ENCODE assay signal across 14 cellular contexts in the genomic region with DNA sequence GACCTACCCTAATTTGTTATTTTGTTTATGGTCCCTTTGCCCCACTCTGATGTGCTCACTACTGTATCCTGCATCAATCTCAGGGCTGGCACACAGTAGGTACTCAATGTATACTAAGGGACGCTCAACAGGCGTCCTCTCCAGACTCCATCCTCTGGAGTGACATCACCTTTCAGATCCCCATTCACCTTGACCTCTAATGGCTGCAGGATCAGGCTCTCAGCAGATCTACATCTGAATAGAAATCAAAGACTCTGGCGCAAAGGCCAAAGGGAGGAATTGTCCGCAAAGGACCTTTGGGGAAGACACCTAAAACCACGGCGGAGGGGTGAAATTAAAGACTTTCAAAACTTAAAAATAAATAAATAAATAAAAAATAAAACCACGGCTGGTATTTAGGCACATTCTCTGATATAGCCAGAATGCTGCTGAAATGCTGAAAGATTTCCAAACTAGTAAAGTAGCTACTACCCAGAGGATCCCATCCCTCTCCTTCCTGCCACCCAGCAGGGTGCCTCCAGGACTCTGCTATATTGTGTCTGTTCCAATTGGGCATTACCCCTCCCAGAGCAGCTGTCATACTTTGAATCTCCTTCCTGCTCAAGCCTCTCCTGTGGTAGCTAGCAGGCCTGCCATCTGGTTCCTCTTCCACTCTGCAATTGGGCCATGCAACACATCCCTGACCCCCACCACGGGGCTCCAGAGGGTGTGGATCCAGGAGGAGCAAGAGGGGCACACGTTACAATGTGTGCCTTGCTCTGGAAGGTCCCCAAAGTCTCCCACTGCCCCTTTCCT. TPM values are rescaled to one million over a fixed set of nuclear protein-coding genes. Genes with fewer than 3 reads are reported as not detected.
DNase-seq lines count a peak whose midpoint lies in the region; ATAC-seq and TF ChIP-seq lines count a peak whose summit lies in the region.
"Had no signal": no experiment of that assay in that cellular context is flagged by ENCODE, and none has a peak within 500 bp of the region (broad histone marks: within the 10 kb centered on the region; RNA-seq: fewer than 3 reads in every experiment).

No MANE protein-coding gene starts in this region.

- no peaks in the 10 kb centered on the region for H3K9me3 ChIP-seq in aorta (ENCODE audit: control insufficient read depth, low read length)
- H3K9me3 ChIP-seq in ascending aorta, result no peaks in the 10 kb centered on the region
- H3K9me3 ChIP-seq: ovary had no signal

- peaks cover 39% of the 10 kb centered on the region for H3K27me3 Mint-ChIP-seq in glutamatergic neuron (ENCODE audit: unreplicated experiment)
- H3K27me3 Mint-ChIP-seq in activated T-helper 2 cell treated with anti-CD3 and anti-CD28 coated beads, Interferon-gamma antibody, Interleukin-2, Interleukin-4, amounts not matched to agents 10 μg/mL and 5 μg/mL and 100 μg/mL, durations not matched to agents 14 hours and 24 hours and 36 hours (ENCODE audit: low read depth), result peaks cover under 1% of the 10 kb centered on the region

- H3K4me1 ChIP-seq in aorta (ENCODE audit: control insufficient read depth in 1 of 2, insufficient read depth in 2 of 2, low read length in 2 of 2), result peaks cover 0 to 1% of the 10 kb centered on the region in 2 donors
- H3K4me1 ChIP-seq in ascending aorta, result peaks cover 0 to 3% of the 10 kb centered on the region in 2 donors

- TF ChIP-seq CTCF in glutamatergic neuron (IDR thresholded peaks at IDR 0.05; ENCODE audit: partially characterized antibody, unreplicated experiment) (no peak), ascending aorta (IDR thresholded peaks at IDR 0.05) (no peak)

- peak overlapping the region; percentile 95 for H3K27ac Mint-ChIP-seq in glutamatergic neuron (ENCODE audit: unreplicated experiment)
- H3K27ac Mint-ChIP-seq in activated T-helper 2 cell treated with anti-CD3 and anti-CD28 coated beads, Interferon-gamma antibody, Interleukin-2, Interleukin-4, amounts not matched to agents 10 μg/mL and 5 μg/mL and 100 μg/mL, durations not matched to agents 14 hours and 24 hours and 36 hours, result no peak overlapping the region
- H3K27ac Mint-ChIP-seq: dendritic cell treated with granulocyte-macrophage colony-stimulating factor and Interleukin-4, amounts not matched to agents 40 ng/mL and 50 ng/mL, for 4 days had no signal

- H3K4me3 ChIP-seq in aorta (ENCODE audit: low read length in 2 of 2), result no peak overlapping the region
- no peak overlapping the region for H3K4me3 ChIP-seq in ascending aorta
- H3K4me3 ChIP-seq: ovary had no signal

- H3K36me3 Mint-ChIP-seq in glutamatergic neuron (ENCODE audit: unreplicated experiment), result peaks cover 31% of the 10 kb centered on the region
- H3K36me3 Mint-ChIP-seq in activated T-helper 2 cell treated with anti-CD3 and anti-CD28 coated beads, Interferon-gamma antibody, Interleukin-2, Interleukin-4, amounts not matched to agents 10 μg/mL and 5 μg/mL and 100 μg/mL, durations not matched to agents 14 hours and 24 hours and 36 hours (ENCODE audit: low read depth), result peaks cover 6% of the 10 kb centered on the region

- H3K27me3 ChIP-seq in aorta (ENCODE audit: control insufficient read depth in 1 of 2, insufficient read depth in 2 of 2, low read length in 1 of 2), result no peaks in the 10 kb centered on the region
- H3K27me3 ChIP-seq in ascending aorta, result no peaks in the 10 kb centered on the region
- H3K27me3 ChIP-seq: ovary had no signal

- DNase-seq in COLO668 (lab: John Stamatoyannopoulos, UW; ENCODE audit: unreplicated experiment), result peak; percentile 35
- DNase-seq in GDM1 (lab: John Stamatoyannopoulos, UW), result peak; percentile 83
- peak; percentile 87 for DNase-seq in NCI-H82 treated with DMSO at 0.1 percent for 48 hours (lab: John Stamatoyannopoulos, UW; ENCODE audit: unreplicated experiment)
- DNase-seq in glutamatergic neuron, result peak; percentile 51
- no peak for DNase-seq in activated T-helper 2 cell treated with anti-CD3 and anti-CD28 coated beads, Interferon-gamma antibody, Interleukin-2, Interleukin-4, amounts not matched to agents 10 μg/mL and 5 μg/mL and 100 μg/mL, durations not matched to agents 14 hours and 24 hours and 36 hours (ENCODE audit: low spot score)
- DNase-seq in aorta, result no peak
- DNase-seq in ascending aorta (ENCODE audit: low spot score in 2 of 2), result no peak
- DNase-seq: ovary, SIG-M5 had no signal

- peaks cover 31% of the 10 kb centered on the region for H3K9me3 Mint-ChIP-seq in glutamatergic neuron (ENCODE audit: unreplicated experiment)
- H3K9me3 Mint-ChIP-seq in activated T-helper 2 cell treated with anti-CD3 and anti-CD28 coated beads, Interferon-gamma antibody, Interleukin-2, Interleukin-4, amounts not matched to agents 10 μg/mL and 5 μg/mL and 100 μg/mL, durations not matched to agents 14 hours and 24 hours and 36 hours, result no peaks in the 10 kb centered on the region
- H3K9me3 Mint-ChIP-seq: dendritic cell treated with granulocyte-macrophage colony-stimulating factor and Interleukin-4, amounts not matched to agents 40 ng/mL and 50 ng/mL, for 4 days had no signal

- H3K36me3 ChIP-seq in aorta (ENCODE audit: control insufficient read depth in 1 of 2, insufficient read depth in 2 of 2, low read length in 1 of 2), result no peaks in the 10 kb centered on the region
- H3K36me3 ChIP-seq in ascending aorta, result peaks cover 0 to 2% of the 10 kb centered on the region in 2 donors
- H3K36me3 ChIP-seq: ovary had no signal

- H3K4me3 Mint-ChIP-seq in glutamatergic neuron (ENCODE audit: unreplicated experiment), result peak overlapping the region; percentile 100
- no peak overlapping the region for H3K4me3 Mint-ChIP-seq in activated T-helper 2 cell treated with anti-CD3 and anti-CD28 coated beads, Interferon-gamma antibody, Interleukin-2, Interleukin-4, amounts not matched to agents 10 μg/mL and 5 μg/mL and 100 μg/mL, durations not matched to agents 14 hours and 24 hours and 36 hours (ENCODE audit: low read depth)
- H3K4me3 Mint-ChIP-seq: dendritic cell treated with granulocyte-macrophage colony-stimulating factor and Interleukin-4, amounts not matched to agents 40 ng/mL and 50 ng/mL, for 4 days had no signal

- WGBS in aorta, 2 donors, result 83 to 87% methylated on average over 9 of the region's 9 CpGs

- intact Hi-C loops in activated T-helper 2 cell treated with anti-CD3 and anti-CD28 coated beads, Interferon-gamma antibody, Interleukin-2, Interleukin-4, amounts not matched to agents 10 μg/mL and 5 μg/mL and 100 μg/mL, durations not matched to agents 14 hours and 24 hours and 36 hours (cut with micrococcal nuclease), result no loop called here
- intact Hi-C loops in aorta (cut with DNase I), result no loop called here
- intact Hi-C loops in ascending aorta (cut with DNase I), result no loop called here

- peaks cover 57% of the 10 kb centered on the region for H3K4me1 Mint-ChIP-seq in glutamatergic neuron (ENCODE audit: low read depth, unreplicated experiment)
- peaks cover 27% of the 10 kb centered on the region for H3K4me1 Mint-ChIP-seq in activated T-helper 2 cell treated with anti-CD3 and anti-CD28 coated beads, Interferon-gamma antibody, Interleukin-2, Interleukin-4, amounts not matched to agents 10 μg/mL and 5 μg/mL and 100 μg/mL, durations not matched to agents 14 hours and 24 hours and 36 hours (ENCODE audit: low read depth)

- H3K27ac ChIP-seq in aorta (ENCODE audit: low read depth in 1 of 2, low read length in 2 of 2) (no peak overlapping the region), ascending aorta (no peak overlapping the region)
- H3K27ac ChIP-seq: ovary had no signal

- ATAC-seq in GM21423 (IDR thresholded peaks at IDR 0.05; ENCODE audit: unreplicated experiment), result no peak
- ATAC-seq in aorta (ENCODE audit: low FRiP score), result no peak
- ATAC-seq: HCT116 had no signal

RNA-seq across cellular contexts. Expression of a gene that starts 6.1 kb away (rescaled TPM):
- 309 TPM for total RNA-seq in glutamatergic neuron (ENCODE audit: unreplicated experiment)
- 16.3 and 16.4 TPM in 2 replicates for total RNA-seq in activated T-helper 2 cell treated with anti-CD3 and anti-CD28 coated beads, Interferon-gamma antibody, Interleukin-2, Interleukin-4, amounts not matched to agents 10 μg/mL and 5 μg/mL and 100 μg/mL, durations not matched to agents 14 hours and 24 hours and 36 hours
- total RNA-seq in aorta, result 10 to 100 TPM; 13.8 to 19.0 TPM
- polyA plus RNA-seq in aorta, result 10 to 100 TPM in 1 of 2 donors, 1 to 10 TPM in 1; 4.3 to 12.7 TPM
- 75.0 TPM for total RNA-seq in ascending aorta

RNA-seq across cellular contexts. Expression of a gene that starts 51.9 kb away (rescaled TPM):
- not detected for total RNA-seq in glutamatergic neuron (ENCODE audit: unreplicated experiment)
- total RNA-seq in activated T-helper 2 cell treated with anti-CD3 and anti-CD28 coated beads, Interferon-gamma antibody, Interleukin-2, Interleukin-4, amounts not matched to agents 10 μg/mL and 5 μg/mL and 100 μg/mL, durations not matched to agents 14 hours and 24 hours and 36 hours, result 0.37 and 0.50 TPM in 2 replicates
- total RNA-seq in aorta, result 1 to 10 TPM in 1 of 2 donors, under 1 TPM in 1; 0.71 to 4.5 TPM
- under 1 TPM; 0.13 to 0.46 TPM for polyA plus RNA-seq in aorta
- total RNA-seq in ascending aorta, result 2.7 TPM
- total RNA-seq: lung microvascular endothelial cell, M059J had no signal

RNA-seq across cellular contexts. Expression of a gene that starts 52.0 kb away (rescaled TPM):
- not detected for total RNA-seq in glutamatergic neuron (ENCODE audit: unreplicated experiment)
- 0.21 TPM in 1 of 2 replicates, not detected in the other for total RNA-seq in activated T-helper 2 cell treated with anti-CD3 and anti-CD28 coated beads, Interferon-gamma antibody, Interleukin-2, Interleukin-4, amounts not matched to agents 10 μg/mL and 5 μg/mL and 100 μg/mL, durations not matched to agents 14 hours and 24 hours and 36 hours
- 1 to 10 TPM in 1 of 2 donors, under 1 TPM in 1; 0.23 to 4.9 TPM for total RNA-seq in aorta
- polyA plus RNA-seq in aorta, result under 1 TPM; 0.38 to 0.43 TPM
- total RNA-seq in ascending aorta, result 4.2 TPM
- total RNA-seq: lung microvascular endothelial cell, M059J had no signal

Comparison
In these comparisons a context has a peak if more than half of its experiments do, and no peak if none do; other contexts are left out.
1. DNase-seq: peak in COLO668 (single experiment), GDM1 (single experiment), NCI-H82 treated with DMSO at 0.1 percent for 48 hours (single experiment) and glutamatergic neuron (single experiment); none in activated T-helper 2 cell treated with anti-CD3 and anti-CD28 coated beads, Interferon-gamma antibody, Interleukin-2, Interleukin-4, amounts not matched to agents 10 μg/mL and 5 μg/mL and 100 μg/mL, durations not matched to agents 14 hours and 24 hours and 36 hours (single experiment), aorta (0 of 2) and ascending aorta (0 of 2).